In the genomic region with DNA sequence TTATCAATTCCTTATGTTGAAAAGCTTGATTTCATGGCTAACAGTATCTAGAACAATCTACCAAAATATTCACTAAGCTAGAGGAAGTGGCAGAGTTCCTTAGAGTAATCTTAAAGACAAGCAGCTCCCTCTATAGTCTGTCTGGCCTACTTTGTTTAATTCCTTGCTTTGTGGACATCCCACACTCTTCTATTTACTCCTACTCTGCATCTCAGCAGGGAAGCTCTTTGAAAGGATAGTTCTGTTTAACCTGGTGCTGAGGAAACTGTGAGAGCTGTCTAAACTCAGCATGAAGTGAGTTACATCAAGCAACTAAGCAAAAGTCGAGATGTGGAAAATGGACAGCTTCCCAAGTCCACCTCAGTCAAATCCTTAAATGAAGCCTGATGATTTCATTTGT, we compare ENCODE assay signal across 8 cellular contexts. TPM values are rescaled to one million over a fixed set of nuclear protein-coding genes. Genes with fewer than 3 reads are reported as not detected.
DNase-seq lines count a peak whose midpoint lies in the region; ATAC-seq and TF ChIP-seq lines count a peak whose summit lies in the region.

No MANE protein-coding gene starts in this region.

- H3K27ac ChIP-seq in brain microvascular endothelial cell = no peak overlapping the region

- ATAC-seq in GM21529 (IDR thresholded peaks at IDR 0.05; ENCODE audit: unreplicated experiment) (peak; percentile 28), GM19467 (IDR thresholded peaks at IDR 0.05; ENCODE audit: unreplicated experiment) (no peak), GM18505 (IDR thresholded peaks at IDR 0.05; ENCODE audit: unreplicated experiment) (no peak)

- DNase-seq in DMS 273 treated with DMSO at 0.1 percent for 48 hours (lab: John Stamatoyannopoulos, UW) (peak; percentile 23), NCI-H345 (lab: John Stamatoyannopoulos, UW) (peak; percentile 81), brain microvascular endothelial cell (peak; percentile 27), medulla oblongata (ENCODE audit: extremely low spot score) (peak; percentile 80), MG63 (no peak)

- in situ Hi-C loops in brain microvascular endothelial cell (cut with HindIII; ENCODE audit: low pct_ligation_motif_present, low sequenced_read_pairs) = no loop called here

- H3K36me3 ChIP-seq in brain microvascular endothelial cell (replicated peaks) (no peaks in the 10 kb centered on the region), MG63 (no peaks in the 10 kb centered on the region)

- H3K27me3 ChIP-seq in brain microvascular endothelial cell (replicated peaks) (no peaks in the 10 kb centered on the region), MG63 (no peaks in the 10 kb centered on the region)

- TF ChIP-seq CTCF in brain microvascular endothelial cell (IDR thresholded peaks at IDR 0.05; ENCODE audit: low read depth, low read length, missing control alignments) = peak; percentile 51

- no peak for TF ChIP-seq POLR2A in GM18505 (IDR thresholded peaks at IDR 0.05; ENCODE audit: borderline replicate concordance, extremely low read depth, insufficient read depth, insufficient read length)

- no peaks in the 10 kb centered on the region for H3K9me3 ChIP-seq in MG63

- H3K4me3 ChIP-seq in brain microvascular endothelial cell (ENCODE audit: low read depth, low read length) (no peak overlapping the region), MG63 (no peak overlapping the region)

RNA-seq across cellular contexts. Expression of a gene that starts 4.3 kb away (rescaled TPM):
- 6.6 and 7.5 TPM in 2 replicates for total RNA-seq in MG63 (2014; rRNA removed; shearing (Covaris generic); ENCODE audit: low replicate concordance)
